8 cellular contexts compared by ENCODE assay signal in genomic region chr22:23826510-23827350, GRCh38.
DNase-seq lines count a peak whose midpoint lies in the region; ATAC-seq and TF ChIP-seq lines count a peak whose summit lies in the region.
"Had no signal": no experiment of that assay in that cellular context is flagged by ENCODE, and none has a peak within 500 bp of the region (broad histone marks: within the 10 kb centered on the region; RNA-seq: fewer than 3 reads in every experiment).

No MANE protein-coding gene starts in this region.

- peaks cover 78% of the 10 kb centered on the region for H3K36me3 Mint-ChIP-seq in stimulated activated effector memory CD8-positive, alpha-beta T cell treated with anti-CD3 and anti-CD28 coated beads, Interleukin-12 subunit alpha, Interleukin-12 subunit beta, amount 100 ng/mL, for 72 hours

- H3K27ac Mint-ChIP-seq in stimulated activated effector memory CD8-positive, alpha-beta T cell treated with anti-CD3 and anti-CD28 coated beads, Interleukin-12 subunit alpha, Interleukin-12 subunit beta, amount 100 ng/mL, for 72 hours = peak overlapping the region; percentile 91

- no peaks in the 10 kb centered on the region for H3K9me3 Mint-ChIP-seq in stimulated activated effector memory CD8-positive, alpha-beta T cell treated with anti-CD3 and anti-CD28 coated beads, Interleukin-12 subunit alpha, Interleukin-12 subunit beta, amount 100 ng/mL, for 72 hours

- H3K4me1 Mint-ChIP-seq in stimulated activated effector memory CD8-positive, alpha-beta T cell treated with anti-CD3 and anti-CD28 coated beads, Interleukin-12 subunit alpha, Interleukin-12 subunit beta, amount 100 ng/mL, for 72 hours = peaks cover 17% of the 10 kb centered on the region

- no peak overlapping the region for H3K4me3 Mint-ChIP-seq in stimulated activated effector memory CD8-positive, alpha-beta T cell treated with anti-CD3 and anti-CD28 coated beads, Interleukin-12 subunit alpha, Interleukin-12 subunit beta, amount 100 ng/mL, for 72 hours

- DNase-seq in activated effector memory CD4-positive, alpha-beta T cell treated with anti-CD3 and anti-CD28 coated beads, Interleukin-2, amount 50 U/mL, for 16 hours = peak; percentile 54
- DNase-seq in activated effector memory CD4-positive, alpha-beta T cell treated with Interleukin-2 at 50 U/mL for 16 hours = no peak
- peak; percentile 51 to 68 for DNase-seq in foreskin fibroblast
- no peak for DNase-seq in stimulated activated effector memory CD8-positive, alpha-beta T cell treated with anti-CD3 and anti-CD28 coated beads, Interleukin-12 subunit alpha, Interleukin-12 subunit beta, amount 100 ng/mL, for 72 hours (ENCODE audit: low spot score in 2 of 2)
- no peak for DNase-seq in central memory CD4-positive, alpha-beta T cell
- DNase-seq: small intestine had no signal

- ATAC-seq in stimulated activated effector memory CD8-positive, alpha-beta T cell treated with anti-CD3 and anti-CD28 coated beads, Interleukin-12 subunit alpha, Interleukin-12 subunit beta, amount 100 ng/mL, for 72 hours = no peak
- no peak for ATAC-seq in HG03521 (IDR thresholded peaks at IDR 0.05; ENCODE audit: unreplicated experiment)

- no peak overlapping the region for H3K4me3 ChIP-seq in foreskin fibroblast (ENCODE audit: low read depth in 1 of 2, low read length in 2 of 2)
- H3K4me3 ChIP-seq: SK-N-MC had no signal

- no peak for TF ChIP-seq CTCF in foreskin fibroblast (IDR thresholded peaks at IDR 0.05; ENCODE audit: low read depth, low read length)

Comparison
In these comparisons a context has a peak if more than half of its experiments do, and no peak if none do; other contexts are left out.
1. DNase-seq: peak in activated effector memory CD4-positive, alpha-beta T cell treated with anti-CD3 and anti-CD28 coated beads, Interleukin-2, amount 50 U/mL, for 16 hours (single experiment) and foreskin fibroblast (2 of 2); none in activated effector memory CD4-positive, alpha-beta T cell treated with Interleukin-2 at 50 U/mL for 16 hours (single experiment), stimulated activated effector memory CD8-positive, alpha-beta T cell treated with anti-CD3 and anti-CD28 coated beads, Interleukin-12 subunit alpha, Interleukin-12 subunit beta, amount 100 ng/mL, for 72 hours (0 of 2) and central memory CD4-positive, alpha-beta T cell (single experiment).